Comparison of ENCODE assay signal across 8 cellular contexts in genomic region chr3:113051222-113051804, GRCh38.
DNase-seq lines count a peak whose midpoint lies in the region; ATAC-seq and TF ChIP-seq lines count a peak whose summit lies in the region.

No MANE protein-coding gene starts in this region.

- DNase-seq in GM10266 (ENCODE audit: extremely low spot score), result peak; percentile 85
- peak; percentile 28 for DNase-seq in NCI-H1048 (lab: John Stamatoyannopoulos, UW)
- DNase-seq in activated naive CD8-positive, alpha-beta T cell treated with anti-CD3 and anti-CD28 coated beads for 36 hours, result peak; percentile 74
- DNase-seq in cardiac septum (ENCODE audit: low spot score), result peak; percentile 88
- DNase-seq in pulmonary artery endothelial cell (ENCODE audit: low read depth, low spot score), result peak; percentile 13
- DNase-seq in uterus, result peak; percentile 88 to 92

- H3K36me3 ChIP-seq in uterus, result no peaks in the 10 kb centered on the region

- H3K4me1 ChIP-seq in uterus, result no peaks in the 10 kb centered on the region

- no peak for TF ChIP-seq POLR2A in uterus (IDR thresholded peaks at IDR 0.05)

- H3K4me1 Mint-ChIP-seq in activated naive CD8-positive, alpha-beta T cell treated with anti-CD3 and anti-CD28 coated beads for 36 hours, result peaks cover 4% of the 10 kb centered on the region

- H3K27me3 Mint-ChIP-seq in activated naive CD8-positive, alpha-beta T cell treated with anti-CD3 and anti-CD28 coated beads for 36 hours, result no peaks in the 10 kb centered on the region

- ATAC-seq in HG02588 (IDR thresholded peaks at IDR 0.05; ENCODE audit: unreplicated experiment) (peak; percentile 94), SK-N-SH treated with all-trans-retinoic acid at 6 μM for 48 hours (peak; percentile 89)

- no peaks in the 10 kb centered on the region for H3K27me3 ChIP-seq in uterus

- peak overlapping the region; percentile 25 to 66 for H3K27ac ChIP-seq in uterus

- intact Hi-C loops in cardiac septum (cut with DNase I) (loop anchor here (1.0 to 10.0 kb wide), 3 partner anchors 96 to 573 kb away; no protein-coding TSS in a partner anchor), uterus (cut with DNase I; ENCODE audit: low total_unique reads) (loop anchor here (10.0 kb wide), 1 partner anchor 233 kb away; no protein-coding TSS in a partner anchor)

- no peaks in the 10 kb centered on the region for H3K9me3 ChIP-seq in uterus

- no peaks in the 10 kb centered on the region for H3K9me3 Mint-ChIP-seq in activated naive CD8-positive, alpha-beta T cell treated with anti-CD3 and anti-CD28 coated beads for 36 hours

- no peak overlapping the region for H3K27ac Mint-ChIP-seq in activated naive CD8-positive, alpha-beta T cell treated with anti-CD3 and anti-CD28 coated beads for 36 hours

- no peak overlapping the region for H3K4me3 Mint-ChIP-seq in activated naive CD8-positive, alpha-beta T cell treated with anti-CD3 and anti-CD28 coated beads for 36 hours

- TF ChIP-seq CTCF in GM10266 (IDR thresholded peaks at IDR 0.05; ENCODE audit: control insufficient read depth, insufficient read depth, low read depth, missing control alignments), result peak; percentile 86
- peak; percentile 92 to 96 (median 94) for TF ChIP-seq CTCF in uterus (IDR thresholded peaks at IDR 0.05)

- H3K4me3 ChIP-seq in uterus, result no peak overlapping the region

- peaks cover 5% of the 10 kb centered on the region for H3K36me3 Mint-ChIP-seq in activated naive CD8-positive, alpha-beta T cell treated with anti-CD3 and anti-CD28 coated beads for 36 hours

TF ChIP-seq in SK-N-SH treated with all-trans-retinoic acid at 6 μM for 48 hours, 23 proteins besides CTCF, POLR2A, EP300 and RAD21:
- TF ChIP-seq ZFP3 (CRISPR knock-in tag; IDR thresholded peaks at IDR 0.05) (no peak), ZNF70 (CRISPR knock-in tag; IDR thresholded peaks at IDR 0.05) (no peak), RARB (CRISPR knock-in tag; IDR thresholded peaks at IDR 0.05) (no peak)

Comparison
In these comparisons a context has a peak if more than half of its experiments do, and no peak if none do; other contexts are left out.
1. DNase-seq: peak in every context shown above with its lines; median percentile 90 in uterus; 88 in cardiac septum; 85 in GM10266; 74 in activated naive CD8-positive, alpha-beta T cell treated with anti-CD3 and anti-CD28 coated beads for 36 hours; 28 in NCI-H1048; 13 in pulmonary artery endothelial cell.